In the genomic region with DNA sequence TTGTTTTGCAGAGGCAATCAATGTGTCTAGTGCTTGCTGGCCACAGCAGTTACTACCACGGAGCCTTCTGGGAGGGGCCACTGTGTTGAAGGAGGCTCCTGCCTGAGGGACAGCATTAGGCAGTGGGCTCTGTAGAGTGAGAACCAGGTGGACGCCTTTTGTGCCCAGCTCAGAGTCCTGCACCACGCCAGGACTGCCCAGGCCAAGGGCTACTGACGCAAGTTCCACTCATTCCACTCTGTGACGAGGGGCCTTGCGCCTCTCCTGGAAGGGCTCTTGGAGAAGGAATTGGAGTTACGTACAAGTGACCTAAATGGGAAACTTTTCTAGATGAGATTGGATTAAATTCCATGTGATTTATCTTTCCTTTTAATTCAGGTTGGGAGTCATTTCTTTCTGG, we compare ENCODE assay signal across 30 cellular contexts.
"Had no signal": no experiment of that assay in that cellular context is flagged by ENCODE, and none has a peak within 500 bp of the region (broad histone marks: within the 10 kb centered on the region; RNA-seq: fewer than 3 reads in every experiment).

No MANE protein-coding gene starts in this region.

- H3K36me3 ChIP-seq: neutrophil, pancreas, spleen, thoracic aorta, thyroid gland, tibial nerve, upper lobe of left lung, vagina had no signal

- H3K27me3 ChIP-seq: neutrophil, pancreas, thyroid gland, tibial nerve, upper lobe of left lung, vagina had no signal

- H3K4me2 ChIP-seq: smooth muscle cell had no signal

- FAIRE-seq: urothelium cell line had no signal

- H3K4me1 ChIP-seq: pancreas, psoas muscle, spleen, thyroid gland, tibial nerve, upper lobe of left lung, vagina had no signal

- ATAC-seq: naive thymus-derived CD8-positive, alpha-beta T cell; natural killer cell treated with Interleukin-12 subunit alpha and Interleukin-12 subunit beta and Interleukin-15 and Interleukin-18, amount 100 ng/mL, for 72 hours; pancreas; psoas muscle; sciatic nerve; stimulated activated memory B cell treated with anti-CD40 and anti-IgM and Interleukin-4, amounts not matched to agents 10 μg/mL and 1 μg/mL and 100 μg/mL, for 72 hours; stimulated activated naive CD8-positive, alpha-beta T cell treated with anti-CD3 and anti-CD28 coated beads, Interleukin-15, amount 100 ng/mL, for 72 hours; stimulated activated naive CD8-positive, alpha-beta T cell treated with anti-CD3 and anti-CD28 coated beads, Interleukin-15, Interleukin-2, amounts not matched to agents 100 U/mL and 50 U/mL, for 24 hours had no signal

- H3K9me3 Mint-ChIP-seq: naive thymus-derived CD8-positive, alpha-beta T cell; natural killer cell treated with Interleukin-12 subunit alpha and Interleukin-12 subunit beta and Interleukin-15 and Interleukin-18, amount 100 ng/mL, for 72 hours; neural crest cell; stimulated activated memory B cell treated with anti-CD40 and anti-IgM and Interleukin-4, amounts not matched to agents 10 μg/mL and 1 μg/mL and 100 μg/mL, for 72 hours; stimulated activated naive CD8-positive, alpha-beta T cell treated with anti-CD3 and anti-CD28 coated beads, Interleukin-15, amount 100 ng/mL, for 72 hours had no signal

- H3K4me1 Mint-ChIP-seq: naive thymus-derived CD8-positive, alpha-beta T cell; nephron progenitor cell; stimulated activated memory B cell treated with anti-CD40 and anti-IgM and Interleukin-4, amounts not matched to agents 10 μg/mL and 1 μg/mL and 100 μg/mL, for 72 hours; stimulated activated naive CD8-positive, alpha-beta T cell treated with anti-CD3 and anti-CD28 coated beads, Interleukin-15, amount 100 ng/mL, for 72 hours had no signal

- H3K27ac ChIP-seq: neutrophil, pancreas, psoas muscle, skin epidermis, spleen, thoracic aorta, thyroid gland, tibial nerve, upper lobe of left lung, vagina had no signal

- H3K27ac Mint-ChIP-seq: naive thymus-derived CD8-positive, alpha-beta T cell; natural killer cell treated with Interleukin-12 subunit alpha and Interleukin-12 subunit beta and Interleukin-15 and Interleukin-18, amount 100 ng/mL, for 72 hours; nephron progenitor cell; progenitor cell of endocrine pancreas; stimulated activated memory B cell treated with anti-CD40 and anti-IgM and Interleukin-4, amounts not matched to agents 10 μg/mL and 1 μg/mL and 100 μg/mL, for 72 hours; stimulated activated naive CD8-positive, alpha-beta T cell treated with anti-CD3 and anti-CD28 coated beads, Interleukin-15, amount 100 ng/mL, for 72 hours had no signal

- H3K36me3 Mint-ChIP-seq: naive thymus-derived CD8-positive, alpha-beta T cell; natural killer cell treated with Interleukin-12 subunit alpha and Interleukin-12 subunit beta and Interleukin-15 and Interleukin-18, amount 100 ng/mL, for 72 hours; stimulated activated memory B cell treated with anti-CD40 and anti-IgM and Interleukin-4, amounts not matched to agents 10 μg/mL and 1 μg/mL and 100 μg/mL, for 72 hours had no signal

- H3K27me3 Mint-ChIP-seq: progenitor cell of endocrine pancreas; stimulated activated memory B cell treated with anti-CD40 and anti-IgM and Interleukin-4, amounts not matched to agents 10 μg/mL and 1 μg/mL and 100 μg/mL, for 72 hours; stimulated activated naive CD8-positive, alpha-beta T cell treated with anti-CD3 and anti-CD28 coated beads, Interleukin-15, amount 100 ng/mL, for 72 hours had no signal

- H3K4me3 ChIP-seq: pancreas, psoas muscle, skin epidermis, smooth muscle cell, spleen, thoracic aorta, thyroid gland, tibial nerve, upper lobe of left lung, vagina had no signal

- H3K4me3 Mint-ChIP-seq: naive thymus-derived CD8-positive, alpha-beta T cell; natural killer cell treated with Interleukin-12 subunit alpha and Interleukin-12 subunit beta and Interleukin-15 and Interleukin-18, amount 100 ng/mL, for 72 hours; nephron progenitor cell; neural crest cell; stimulated activated memory B cell treated with anti-CD40 and anti-IgM and Interleukin-4, amounts not matched to agents 10 μg/mL and 1 μg/mL and 100 μg/mL, for 72 hours; stimulated activated naive CD8-positive, alpha-beta T cell treated with anti-CD3 and anti-CD28 coated beads, Interleukin-15, amount 100 ng/mL, for 72 hours had no signal

- DNase-seq: naive thymus-derived CD8-positive, alpha-beta T cell; nephron progenitor cell; nucleus accumbens; pancreas; psoas muscle; right cardiac atrium; spleen; stimulated activated CD4-positive, alpha-beta T cell treated with anti-CD3 and anti-CD28 coated beads, Interleukin-12 subunit alpha, Interleukin-12 subunit beta, amount 100 ng/mL, for 4 hours; stimulated activated CD4-positive, alpha-beta T cell treated with anti-CD3 and anti-CD28 coated beads, Interleukin-1b, Interleukin-23, amount 100 ng/mL, for 48 hours; stimulated activated CD4-positive, alpha-beta T cell treated with anti-CD3 and anti-CD28 coated beads, Interleukin-4, amount 100 ng/mL, for 1 hour; stimulated activated CD4-positive, alpha-beta T cell treated with anti-CD3 and anti-CD28 coated beads, Interleukin-4, amount 100 ng/mL, for 4 hours; stimulated activated CD8-positive, alpha-beta memory T cell treated with anti-CD3 and anti-CD28 coated beads, Interleukin-4, amount 100 ng/mL, for 48 hours; stimulated activated naive CD4-positive, alpha-beta T cell; stimulated activated naive CD8-positive, alpha-beta T cell treated with anti-CD3 and anti-CD28 coated beads, Interleukin-15, amount 100 ng/mL, for 72 hours; stimulated activated naive CD8-positive, alpha-beta T cell treated with anti-CD3 and anti-CD28 coated beads, Interleukin-15, Interleukin-2, amounts not matched to agents 100 U/mL and 50 U/mL, for 24 hours; thyroid gland; trophoblast cell; upper lobe of left lung had no signal

- H3K9me3 ChIP-seq: neutrophil, pancreas, psoas muscle, spleen, thoracic aorta, thyroid gland, tibial nerve, upper lobe of left lung, vagina had no signal
